2 cellular contexts compared by ENCODE assay signal in the genomic region with DNA sequence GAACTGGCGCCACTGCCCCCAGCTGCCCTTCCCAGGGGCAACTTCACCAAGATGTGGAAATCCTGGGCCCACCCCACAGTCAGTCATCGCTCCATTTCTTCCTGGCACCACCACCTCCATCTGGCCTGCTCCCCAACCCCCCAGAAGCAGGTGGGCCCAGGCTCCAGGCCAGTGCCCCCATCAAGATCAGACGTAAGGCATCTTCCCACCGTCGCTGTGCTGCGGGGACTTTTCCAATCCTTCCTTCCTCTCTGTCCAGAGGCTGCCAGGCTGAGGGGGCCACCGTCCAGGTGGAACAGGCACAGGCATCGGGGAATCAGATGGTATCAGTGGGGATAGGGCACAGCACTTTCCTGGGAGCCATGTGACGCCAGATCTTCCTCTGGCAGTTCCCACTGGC.
TF ChIP-seq lines count a peak whose summit lies in the region.

No MANE protein-coding gene starts in this region.

TF ChIP-seq in HCT116, 20 proteins besides CTCF, POLR2A, EP300 and RAD21 (continued from another document):
- TF ChIP-seq SRF (IDR thresholded peaks at IDR 0.05; ENCODE audit: low read depth) = no peak

TF ChIP-seq in WTC11, 78 proteins besides CTCF, POLR2A, EP300 and RAD21 (continued from another document):
- TF ChIP-seq FOXP1 (CRISPR knock-in tag; IDR thresholded peaks at IDR 0.05; ENCODE audit: borderline replicate concordance) (no peak), NR2C2 (CRISPR knock-in tag; IDR thresholded peaks at IDR 0.05) (no peak), HMGA2 (CRISPR knock-in tag; IDR thresholded peaks at IDR 0.05) (no peak)
- TF ChIP-seq, protein P1, sequence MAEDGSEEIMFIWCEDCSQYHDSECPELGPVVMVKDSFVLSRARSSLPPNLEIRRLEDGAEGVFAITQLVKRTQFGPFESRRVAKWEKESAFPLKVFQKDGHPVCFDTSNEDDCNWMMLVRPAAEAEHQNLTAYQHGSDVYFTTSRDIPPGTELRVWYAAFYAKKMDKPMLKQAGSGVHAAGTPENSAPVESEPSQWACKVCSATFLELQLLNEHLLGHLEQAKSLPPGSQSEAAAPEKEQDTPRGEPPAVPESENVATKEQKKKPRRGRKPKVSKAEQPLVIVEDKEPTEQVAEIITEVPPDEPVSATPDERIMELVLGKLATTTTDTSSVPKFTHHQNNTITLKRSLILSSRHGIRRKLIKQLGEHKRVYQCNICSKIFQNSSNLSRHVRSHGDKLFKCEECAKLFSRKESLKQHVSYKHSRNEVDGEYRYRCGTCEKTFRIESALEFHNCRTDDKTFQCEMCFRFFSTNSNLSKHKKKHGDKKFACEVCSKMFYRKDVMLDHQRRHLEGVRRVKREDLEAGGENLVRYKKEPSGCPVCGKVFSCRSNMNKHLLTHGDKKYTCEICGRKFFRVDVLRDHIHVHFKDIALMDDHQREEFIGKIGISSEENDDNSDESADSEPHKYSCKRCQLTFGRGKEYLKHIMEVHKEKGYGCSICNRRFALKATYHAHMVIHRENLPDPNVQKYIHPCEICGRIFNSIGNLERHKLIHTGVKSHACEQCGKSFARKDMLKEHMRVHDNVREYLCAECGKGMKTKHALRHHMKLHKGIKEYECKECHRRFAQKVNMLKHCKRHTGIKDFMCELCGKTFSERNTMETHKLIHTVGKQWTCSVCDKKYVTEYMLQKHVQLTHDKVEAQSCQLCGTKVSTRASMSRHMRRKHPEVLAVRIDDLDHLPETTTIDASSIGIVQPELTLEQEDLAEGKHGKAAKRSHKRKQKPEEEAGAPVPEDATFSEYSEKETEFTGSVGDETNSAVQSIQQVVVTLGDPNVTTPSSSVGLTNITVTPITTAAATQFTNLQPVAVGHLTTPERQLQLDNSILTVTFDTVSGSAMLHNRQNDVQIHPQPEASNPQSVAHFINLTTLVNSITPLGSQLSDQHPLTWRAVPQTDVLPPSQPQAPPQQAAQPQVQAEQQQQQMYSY (CRISPR knock-in tag; IDR thresholded peaks at IDR 0.05) = no peak
- TF ChIP-seq, protein P2, sequence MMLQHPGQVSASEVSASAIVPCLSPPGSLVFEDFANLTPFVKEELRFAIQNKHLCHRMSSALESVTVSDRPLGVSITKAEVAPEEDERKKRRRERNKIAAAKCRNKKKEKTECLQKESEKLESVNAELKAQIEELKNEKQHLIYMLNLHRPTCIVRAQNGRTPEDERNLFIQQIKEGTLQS (CRISPR knock-in tag; conservative IDR thresholded peaks at IDR 0.05) = no peak
